ENCODE assay signal across 18 cellular contexts in the genomic region with DNA sequence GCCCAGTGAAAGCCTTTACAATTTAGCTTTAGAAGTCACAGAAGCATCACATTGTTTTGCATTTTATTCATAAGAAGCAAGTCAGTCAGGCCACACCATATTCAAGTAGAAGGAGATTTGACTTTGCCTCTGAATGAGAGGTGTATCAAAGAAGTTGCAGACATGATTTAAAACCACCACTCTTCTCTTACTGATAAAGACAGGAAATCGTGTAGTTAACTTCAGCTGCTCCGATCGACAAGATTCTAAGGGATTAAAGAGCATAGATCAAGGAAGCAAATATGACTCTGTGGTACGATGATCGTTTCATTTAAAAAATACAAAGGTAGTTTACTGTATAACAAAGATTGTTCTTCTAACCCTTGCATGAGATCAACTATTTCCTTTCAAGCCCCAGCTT.
"Had no signal": no experiment of that assay in that cellular context is flagged by ENCODE, and none has a peak within 500 bp of the region (broad histone marks: within the 10 kb centered on the region; RNA-seq: fewer than 3 reads in every experiment).

No MANE protein-coding gene starts in this region.

- H3K27ac Mint-ChIP-seq: activated CD8-positive, alpha-beta memory T cell treated with anti-CD3 and anti-CD28 coated beads, Interleukin-2, amount 10 ng/mL, durations not matched to agents 7 days and 5 days; memory B cell; natural killer cell; stimulated activated memory B cell treated with anti-CD40 and anti-IgM and Interleukin-4, amounts not matched to agents 10 μg/mL and 1 μg/mL and 100 μg/mL, for 72 hours had no signal

- H3K27me3 ChIP-seq: ascending aorta, foreskin keratinocyte, hepatocyte, neutrophil, sigmoid colon, thyroid gland had no signal

- H3K27ac ChIP-seq: ascending aorta, breast epithelium, coronary artery, foreskin keratinocyte, hepatocyte, neutrophil, parathyroid adenoma, sigmoid colon, spleen, thyroid gland had no signal

- H3K36me3 ChIP-seq: ascending aorta, breast epithelium, neutrophil, sigmoid colon, spleen, thyroid gland had no signal

- H3K4me1 Mint-ChIP-seq: activated CD8-positive, alpha-beta memory T cell treated with anti-CD3 and anti-CD28 coated beads, Interleukin-2, amount 10 ng/mL, durations not matched to agents 7 days and 5 days; natural killer cell; stimulated activated memory B cell treated with anti-CD40 and anti-IgM and Interleukin-4, amounts not matched to agents 10 μg/mL and 1 μg/mL and 100 μg/mL, for 72 hours had no signal

- H3K4me3 ChIP-seq: ascending aorta, breast epithelium, coronary artery, hepatocyte, sigmoid colon, spleen, thyroid gland had no signal

- ATAC-seq: activated CD8-positive, alpha-beta memory T cell treated with anti-CD3 and anti-CD28 coated beads, Interleukin-2, amount 10 ng/mL, durations not matched to agents 7 days and 5 days; foreskin keratinocyte; natural killer cell; stimulated activated memory B cell treated with anti-CD40 and anti-IgM and Interleukin-4, amounts not matched to agents 10 μg/mL and 1 μg/mL and 100 μg/mL, for 72 hours had no signal

- DNase-seq: activated CD4-positive, CD25-positive, alpha-beta regulatory T cell; activated CD8-positive, alpha-beta memory T cell treated with anti-CD3 and anti-CD28 coated beads, Interleukin-2, amount 10 ng/mL, durations not matched to agents 7 days and 5 days; activated gamma-delta T cell; foreskin keratinocyte; natural killer cell; sigmoid colon; spleen; stimulated activated CD4-positive, alpha-beta T cell treated with anti-CD3 and anti-CD28 coated beads, Interleukin-4, amount 100 ng/mL, for 4 hours; T1000; thyroid gland had no signal

- H3K9me3 ChIP-seq: ascending aorta, breast epithelium, neutrophil, sigmoid colon, spleen, thyroid gland had no signal

- H3K4me1 ChIP-seq: ascending aorta, breast epithelium, foreskin keratinocyte, parathyroid adenoma, sigmoid colon, spleen, thyroid gland had no signal

- H3K4me3 Mint-ChIP-seq: activated CD8-positive, alpha-beta memory T cell treated with anti-CD3 and anti-CD28 coated beads, Interleukin-2, amount 10 ng/mL, durations not matched to agents 7 days and 5 days; memory B cell; natural killer cell; stimulated activated memory B cell treated with anti-CD40 and anti-IgM and Interleukin-4, amounts not matched to agents 10 μg/mL and 1 μg/mL and 100 μg/mL, for 72 hours had no signal

- H3K9me3 Mint-ChIP-seq: memory B cell; natural killer cell; stimulated activated memory B cell treated with anti-CD40 and anti-IgM and Interleukin-4, amounts not matched to agents 10 μg/mL and 1 μg/mL and 100 μg/mL, for 72 hours had no signal

- H3K36me3 Mint-ChIP-seq: memory B cell; natural killer cell; stimulated activated memory B cell treated with anti-CD40 and anti-IgM and Interleukin-4, amounts not matched to agents 10 μg/mL and 1 μg/mL and 100 μg/mL, for 72 hours had no signal

- H3K27me3 Mint-ChIP-seq: activated CD8-positive, alpha-beta memory T cell treated with anti-CD3 and anti-CD28 coated beads, Interleukin-2, amount 10 ng/mL, durations not matched to agents 7 days and 5 days; memory B cell; stimulated activated memory B cell treated with anti-CD40 and anti-IgM and Interleukin-4, amounts not matched to agents 10 μg/mL and 1 μg/mL and 100 μg/mL, for 72 hours had no signal
